22 cellular contexts compared by ENCODE assay signal in genomic region chr16:2001456-2002355, GRCh38. TPM values are rescaled to one million over a fixed set of nuclear protein-coding genes. Genes with fewer than 3 reads are reported as not detected.
"Had no signal": no experiment of that assay in that cellular context is flagged by ENCODE, and none has a peak within 500 bp of the region (broad histone marks: within the 10 kb centered on the region; RNA-seq: fewer than 3 reads in every experiment).

No MANE protein-coding gene starts in this region.

- H3K36me3 ChIP-seq: uterus had no signal

- H3K27ac ChIP-seq: heart left ventricle, left lung, neutrophil, right atrium auricular region, suprapubic skin, thyroid gland, uterus had no signal

- FAIRE-seq: endometrium, frontal cortex, islet of Langerhans, small intestine had no signal

- DNase-seq: effector memory CD4-positive, alpha-beta T cell; hypothalamus; mesendoderm; naive thymus-derived CD4-positive, alpha-beta T cell; nephron progenitor cell; small intestine; stimulated activated CD4-positive, alpha-beta T cell treated with anti-CD3 and anti-CD28 coated beads, Interleukin-2, amount 100 ng/mL, for 48 hours; stimulated activated naive CD4-positive, alpha-beta T cell treated with Interleukin-2 at 50 U/mL for 16 hours; thyroid gland; uterus had no signal

- H3K27me3 ChIP-seq: heart left ventricle, left lung, right atrium auricular region, suprapubic skin, thyroid gland, uterus had no signal

- ATAC-seq: esophagus mucosa; heart left ventricle; left lung; naive thymus-derived CD4-positive, alpha-beta T cell had no signal

- H3K9me3 ChIP-seq: heart left ventricle, left lung, neutrophil, right atrium auricular region, suprapubic skin, thyroid gland, uterus had no signal

- H3K4me3 ChIP-seq: heart left ventricle, left lung, lung, right atrium auricular region, suprapubic skin, thyroid gland, uterus had no signal

RNA-seq across cellular contexts. Expression of gene SYNGR3, which starts 11.9 kb away (rescaled TPM):
- total RNA-seq: thyroid gland had no signal

RNA-seq across cellular contexts. Expression of gene NPW, which starts 17.9 kb away (rescaled TPM):
- total RNA-seq: frontal cortex, posterior vena cava, right atrium auricular region had no signal
- polyA plus RNA-seq: naive thymus-derived CD4-positive, alpha-beta T cell had no signal

RNA-seq across cellular contexts. Expression of gene NOXO1, which starts 20.4 kb away (rescaled TPM):
- total RNA-seq: fibroblast of lung, heart left ventricle, posterior vena cava, thyroid gland had no signal
